Comparison of ENCODE assay signal across 8 cellular contexts in genomic region chr12:109573914-109574244, GRCh38. TPM values are rescaled to one million over a fixed set of nuclear protein-coding genes. Genes with fewer than 3 reads are reported as not detected.
DNase-seq lines count a peak whose midpoint lies in the region; ATAC-seq and TF ChIP-seq lines count a peak whose summit lies in the region.

No MANE protein-coding gene starts in this region.

- H3K27me3 ChIP-seq in suprapubic skin = no peaks in the 10 kb centered on the region

- ATAC-seq in T-cell (replicated peaks in 1 of 4) (peak in 1 of 4 experiments; percentile 8), HG02623 (IDR thresholded peaks at IDR 0.05; ENCODE audit: unreplicated experiment) (no peak)

- peak overlapping the region; percentile 88 for H3K27ac ChIP-seq in suprapubic skin

- peak overlapping the region; percentile 91 for H3K4me3 Mint-ChIP-seq in T-helper 2 cell treated with Interferon-gamma antibody and Interleukin-4, amounts not matched to agents 5 μg/mL and 100 μg/mL, for 36 hours
- peak overlapping the region; percentile 85 to 88 (median 86) for H3K4me3 Mint-ChIP-seq in T-cell

- peaks cover 21% of the 10 kb centered on the region for H3K4me1 ChIP-seq in suprapubic skin

- H3K27ac Mint-ChIP-seq in T-helper 2 cell treated with Interferon-gamma antibody and Interleukin-4, amounts not matched to agents 5 μg/mL and 100 μg/mL, for 36 hours = peak overlapping the region; percentile 97
- peak overlapping the region in 1 of 2 donors; percentile 91 for H3K27ac Mint-ChIP-seq in T-cell

- no peaks in the 10 kb centered on the region for H3K9me3 Mint-ChIP-seq in T-helper 2 cell treated with Interferon-gamma antibody and Interleukin-4, amounts not matched to agents 5 μg/mL and 100 μg/mL, for 36 hours
- H3K9me3 Mint-ChIP-seq in T-cell = no peaks in the 10 kb centered on the region

- H3K4me1 Mint-ChIP-seq in T-helper 2 cell treated with Interferon-gamma antibody and Interleukin-4, amounts not matched to agents 5 μg/mL and 100 μg/mL, for 36 hours (ENCODE audit: low read depth) = peaks cover 25% of the 10 kb centered on the region
- peaks cover 28 to 31% (median 30%) of the 10 kb centered on the region in 3 donors for H3K4me1 Mint-ChIP-seq in T-cell

- H3K9me3 ChIP-seq in suprapubic skin = no peaks in the 10 kb centered on the region

- DNase-seq in T-helper 2 cell treated with Interferon-gamma antibody and Interleukin-4, amounts not matched to agents 5 μg/mL and 100 μg/mL, for 36 hours (ENCODE audit: low spot score) = no peak
- DNase-seq in T-helper 2 cell (no peak), T-cell (peak in 1 of 34 experiments; percentile 20), suprapubic skin (ENCODE audit: low spot score in 2 of 2) (no peak), NCI-H345 treated with DMSO at 0.1 percent for 48 hours (lab: John Stamatoyannopoulos, UW; ENCODE audit: unreplicated experiment) (no peak), GM19238 (ENCODE audit: insufficient read length, low spot score) (no peak)

- TF ChIP-seq EP300 in suprapubic skin (IDR thresholded peaks at IDR 0.05) = no peak

- H3K36me3 ChIP-seq in suprapubic skin = peaks cover 46% of the 10 kb centered on the region

- H3K27me3 Mint-ChIP-seq in T-helper 2 cell treated with Interferon-gamma antibody and Interleukin-4, amounts not matched to agents 5 μg/mL and 100 μg/mL, for 36 hours (ENCODE audit: low read depth) = no peaks in the 10 kb centered on the region
- no peaks in the 10 kb centered on the region for H3K27me3 Mint-ChIP-seq in T-cell

- H3K4me3 ChIP-seq in iPS-11a (ENCODE audit: low read depth, low read length) = peak overlapping the region; percentile 75
- H3K4me3 ChIP-seq in suprapubic skin = peak overlapping the region; percentile 80

- TF ChIP-seq CTCF in suprapubic skin (IDR thresholded peaks at IDR 0.05) = no peak

- peaks cover 30% of the 10 kb centered on the region for H3K36me3 Mint-ChIP-seq in T-helper 2 cell treated with Interferon-gamma antibody and Interleukin-4, amounts not matched to agents 5 μg/mL and 100 μg/mL, for 36 hours (ENCODE audit: low read depth)
- peaks cover 17% of the 10 kb centered on the region for H3K36me3 Mint-ChIP-seq in T-cell

- WGBS in suprapubic skin = 0% methylated on average over 6 of the region's 13 CpGs

- TF ChIP-seq POLR2A in suprapubic skin (IDR thresholded peaks at IDR 0.05) = no peak

- POLR2A ChIA-PET in T-cell (lab: Charles Lee) = interaction anchor here in 1 of 2 donors (0.6 to 0.7 kb wide), 3 partner anchors 436 to 1872 kb away, joined by 3 to 7 read pairs (median 5); no protein-coding TSS in a partner anchor

- CTCF ChIA-PET in T-cell (lab: Charles Lee) = interaction anchor here (0.6 to 0.9 kb wide), 7 partner anchors 24 to 689 kb away, joined by 3 to 9 read pairs (median 4); no protein-coding TSS in a partner anchor

RNA-seq across cellular contexts. Expression of gene MVK, which starts 0.3 kb away (rescaled TPM):
- 10 to 100 TPM; 10.9 to 14.9 (median 12.8) TPM for total RNA-seq in T-cell
- 10 to 100 TPM; 30.1 to 62.1 (median 37.2) TPM for total RNA-seq in suprapubic skin

RNA-seq across cellular contexts. Expression of gene MMAB, which starts 0.6 kb away (rescaled TPM):
- total RNA-seq in T-cell (10 to 100 TPM; 11.4 to 23.2 (median 15.2) TPM), suprapubic skin (10 to 100 TPM; 17.1 to 37.2 (median 24.5) TPM)
